Comparison of ENCODE assay signal across 27 cellular contexts in genomic region chr7:75721426-75721825, GRCh38. TPM values are rescaled to one million over a fixed set of nuclear protein-coding genes. Genes with fewer than 3 reads are reported as not detected.
"Had no signal": no experiment of that assay in that cellular context is flagged by ENCODE, and none has a peak within 500 bp of the region (broad histone marks: within the 10 kb centered on the region; RNA-seq: fewer than 3 reads in every experiment).

No MANE protein-coding gene starts in this region.

- ATAC-seq: naive thymus-derived CD4-positive, alpha-beta T cell; natural killer cell treated with Interleukin-12 subunit alpha and Interleukin-12 subunit beta and Interleukin-15 and Interleukin-18, amount 100 ng/mL, for 72 hours; right cardiac atrium; sciatic nerve; stimulated activated effector memory CD8-positive, alpha-beta T cell treated with anti-CD3 and anti-CD28 coated beads, Interleukin-12 subunit alpha, Interleukin-12 subunit beta, amount 100 ng/mL, for 72 hours; stimulated activated naive CD8-positive, alpha-beta T cell treated with anti-CD3 and anti-CD28 coated beads, Interleukin-15, amount 100 ng/mL, for 72 hours had no signal

- H3K4me2 ChIP-seq: hepatocyte had no signal

- H2AFZ ChIP-seq: hepatocyte had no signal

- DNase-seq: islet precursor cell; mesendoderm; naive thymus-derived CD4-positive, alpha-beta T cell; ovary; retina; right cardiac atrium; small intestine; stimulated activated CD4-positive, alpha-beta T cell treated with anti-CD3 and anti-CD28 coated beads, Interleukin-4, amount 100 ng/mL, for 24 hours; stimulated activated naive CD4-positive, alpha-beta T cell treated with Interleukin-2 at 50 U/mL for 16 hours; stimulated activated naive CD8-positive, alpha-beta T cell treated with anti-CD3 and anti-CD28 coated beads, Interleukin-15, amount 100 ng/mL, for 72 hours; substantia nigra had no signal

- H3K4me1 ChIP-seq: prostate gland, vagina had no signal

- H3K27me3 ChIP-seq: hepatocyte, ovary, spleen, tibial nerve, vagina had no signal

- H3K36me3 ChIP-seq: ovary, prostate gland, spleen, vagina had no signal

- H3K4me3 ChIP-seq: hepatocyte, lung, ovary, prostate gland, spleen, tibial nerve, vagina had no signal

- H3K9me3 ChIP-seq: ovary, prostate gland, spleen, tibial nerve, vagina had no signal

- H3K27ac ChIP-seq: hepatocyte, ovary, prostate gland, spleen, tibial nerve, vagina had no signal

RNA-seq across cellular contexts. Expression of gene CCL26, which starts 50.6 kb away (rescaled TPM):
- total RNA-seq: kidney epithelial cell; liver; lung; mesothelial cell of epicardium; mononuclear cell; myocyte; naive thymus-derived CD4-positive, alpha-beta T cell; natural killer cell treated with Interleukin-12 subunit alpha and Interleukin-12 subunit beta and Interleukin-15 and Interleukin-18, amount 100 ng/mL, for 72 hours; prostate gland; spleen; temporal lobe; vagina had no signal
- polyA plus RNA-seq: naive thymus-derived CD4-positive, alpha-beta T cell; neural cell had no signal
